In genomic region chr6:81881660-81882059, GRCh38 we compare ENCODE assay signal across 9 cellular contexts.
"Had no signal": no experiment of that assay in that cellular context is flagged by ENCODE, and none has a peak within 500 bp of the region (broad histone marks: within the 10 kb centered on the region; RNA-seq: fewer than 3 reads in every experiment).

No MANE protein-coding gene starts in this region.

- H3K9ac ChIP-seq: GM23248, KMS-11 had no signal

- H3K4me1 ChIP-seq: HAP-1 had no signal

- H2AFZ ChIP-seq: GM23248 had no signal

- H3K4me3 ChIP-seq: GM23248, HAP-1 had no signal

- H3K27ac ChIP-seq: GM23248, KMS-11 had no signal

- H3K36me3 ChIP-seq: HAP-1 had no signal

- H3K4me2 ChIP-seq: KMS-11 had no signal

- H3K9me3 ChIP-seq: HAP-1 had no signal

- ATAC-seq: HCT116 had no signal

- FAIRE-seq: HTR-8/SVneo had no signal

- DNase-seq: GM23248, GOT3, H7, HFFc6, KBM-7 had no signal
